Comparison of ENCODE assay signal across 19 cellular contexts in the genomic region with DNA sequence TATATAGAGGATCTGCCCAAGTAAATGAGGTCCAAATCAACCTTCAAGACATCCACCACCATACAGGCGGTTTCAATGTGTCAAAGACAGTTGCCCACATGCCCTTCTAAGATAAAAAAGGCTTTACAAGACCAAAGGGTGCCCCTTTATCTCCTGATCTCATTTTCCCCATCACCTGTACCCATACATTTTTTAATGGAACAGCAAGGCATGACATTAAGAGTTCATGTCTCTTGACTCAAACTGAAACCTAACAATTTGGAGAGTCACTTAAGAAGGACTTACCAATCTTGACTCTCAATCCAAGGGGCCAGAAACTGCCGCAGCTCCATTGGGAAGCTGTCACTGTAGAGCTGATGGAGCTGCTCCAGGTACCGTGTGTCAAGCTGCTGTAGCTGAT. TPM values are rescaled to one million over a fixed set of nuclear protein-coding genes. Genes with fewer than 3 reads are reported as not detected.
DNase-seq lines count a peak whose midpoint lies in the region; ATAC-seq and TF ChIP-seq lines count a peak whose summit lies in the region.
"Had no signal": no experiment of that assay in that cellular context is flagged by ENCODE, and none has a peak within 500 bp of the region (broad histone marks: within the 10 kb centered on the region; RNA-seq: fewer than 3 reads in every experiment).

No MANE protein-coding gene starts in this region.

- no peaks in the 10 kb centered on the region for H3K9me3 ChIP-seq in RWPE2 (ENCODE audit: severe bottlenecking)
- H3K9me3 ChIP-seq: ovary, tibial nerve had no signal

- ATAC-seq in RWPE2 (ENCODE audit: low read depth) (no peak), GM19452 (IDR thresholded peaks at IDR 0.05; ENCODE audit: unreplicated experiment) (no peak), T-cell (replicated peaks in 1 of 4) (no peak)
- no peak for ATAC-seq in effector memory CD8-positive, alpha-beta T cell (replicated peaks)
- ATAC-seq in stimulated activated effector memory CD8-positive, alpha-beta T cell treated with anti-CD3 and anti-CD28 coated beads, Interleukin-12 subunit alpha, Interleukin-12 subunit beta, amount 100 ng/mL, for 72 hours, result no peak

- no peaks in the 10 kb centered on the region for H3K9me3 Mint-ChIP-seq in T-helper 2 cell treated with Interferon-gamma antibody and Interleukin-4, amounts not matched to agents 5 μg/mL and 100 μg/mL, for 36 hours
- no peaks in the 10 kb centered on the region for H3K9me3 Mint-ChIP-seq in effector memory CD8-positive, alpha-beta T cell
- H3K9me3 Mint-ChIP-seq in stimulated activated effector memory CD8-positive, alpha-beta T cell treated with anti-CD3 and anti-CD28 coated beads, Interleukin-12 subunit alpha, Interleukin-12 subunit beta, amount 100 ng/mL, for 72 hours, result no peaks in the 10 kb centered on the region
- H3K9me3 Mint-ChIP-seq in T-cell, result no peaks in the 10 kb centered on the region
- H3K9me3 Mint-ChIP-seq: CD14-positive monocyte had no signal

- H3K27me3 Mint-ChIP-seq in T-helper 2 cell treated with Interferon-gamma antibody and Interleukin-4, amounts not matched to agents 5 μg/mL and 100 μg/mL, for 36 hours (ENCODE audit: low read depth), result no peaks in the 10 kb centered on the region
- H3K27me3 Mint-ChIP-seq in effector memory CD8-positive, alpha-beta T cell, result no peaks in the 10 kb centered on the region
- no peaks in the 10 kb centered on the region for H3K27me3 Mint-ChIP-seq in T-cell

- H3K4me1 ChIP-seq in RWPE2 (ENCODE audit: insufficient read depth, poor library complexity, severe bottlenecking), result peaks cover 7% of the 10 kb centered on the region

- CTCF ChIA-PET in T-cell (lab: Charles Lee), result interaction anchor here in 1 of 2 donors (0.5 kb wide), 1 partner anchor 12 kb away, joined by 3 read pairs; no protein-coding TSS in a partner anchor

- POLR2A ChIA-PET in T-cell (lab: Charles Lee), result interaction anchor here in 1 of 2 donors (0.6 kb wide), 2 partner anchors 37 to 60 kb away, joined by 8 read pairs; no protein-coding TSS in a partner anchor

- H3K27ac Mint-ChIP-seq in T-helper 2 cell treated with Interferon-gamma antibody and Interleukin-4, amounts not matched to agents 5 μg/mL and 100 μg/mL, for 36 hours, result peak overlapping the region; percentile 7
- H3K27ac Mint-ChIP-seq in effector memory CD8-positive, alpha-beta T cell, result peak overlapping the region; percentile 29 to 67
- H3K27ac Mint-ChIP-seq in stimulated activated effector memory CD8-positive, alpha-beta T cell treated with anti-CD3 and anti-CD28 coated beads, Interleukin-12 subunit alpha, Interleukin-12 subunit beta, amount 100 ng/mL, for 72 hours, result peak overlapping the region; percentile 54
- peak overlapping the region in 1 of 2 donors; percentile 66 for H3K27ac Mint-ChIP-seq in T-cell

- no peak for TF ChIP-seq CTCF in RWPE2 (IDR thresholded peaks at IDR 0.05; ENCODE audit: poor library complexity, severe bottlenecking)

- peaks cover 31% of the 10 kb centered on the region for H3K36me3 ChIP-seq in RWPE2 (ENCODE audit: low read depth)
- H3K36me3 ChIP-seq: ovary had no signal

- peaks cover 22% of the 10 kb centered on the region for H3K4me1 Mint-ChIP-seq in T-helper 2 cell treated with Interferon-gamma antibody and Interleukin-4, amounts not matched to agents 5 μg/mL and 100 μg/mL, for 36 hours (ENCODE audit: low read depth)
- peaks cover 21 to 28% of the 10 kb centered on the region in 2 donors for H3K4me1 Mint-ChIP-seq in effector memory CD8-positive, alpha-beta T cell (ENCODE audit: low read depth in 2 of 2)
- H3K4me1 Mint-ChIP-seq in stimulated activated effector memory CD8-positive, alpha-beta T cell treated with anti-CD3 and anti-CD28 coated beads, Interleukin-12 subunit alpha, Interleukin-12 subunit beta, amount 100 ng/mL, for 72 hours, result peaks cover 37% of the 10 kb centered on the region
- peaks cover 23 to 42% (median 41%) of the 10 kb centered on the region in 3 donors for H3K4me1 Mint-ChIP-seq in T-cell

- H3K4me3 ChIP-seq in RWPE2 (ENCODE audit: severe bottlenecking), result no peak overlapping the region
- H3K4me3 ChIP-seq: ovary, tibial nerve had no signal

- no peak overlapping the region for H3K4me3 Mint-ChIP-seq in T-helper 2 cell treated with Interferon-gamma antibody and Interleukin-4, amounts not matched to agents 5 μg/mL and 100 μg/mL, for 36 hours
- no peak overlapping the region for H3K4me3 Mint-ChIP-seq in effector memory CD8-positive, alpha-beta T cell
- H3K4me3 Mint-ChIP-seq in stimulated activated effector memory CD8-positive, alpha-beta T cell treated with anti-CD3 and anti-CD28 coated beads, Interleukin-12 subunit alpha, Interleukin-12 subunit beta, amount 100 ng/mL, for 72 hours, result no peak overlapping the region
- no peak overlapping the region for H3K4me3 Mint-ChIP-seq in T-cell
- H3K4me3 Mint-ChIP-seq: CD14-positive monocyte had no signal

- DNase-seq in T-helper 2 cell treated with Interferon-gamma antibody and Interleukin-4, amounts not matched to agents 5 μg/mL and 100 μg/mL, for 36 hours (ENCODE audit: low spot score), result no peak
- DNase-seq in T-helper 2 cell, result no peak
- no peak for DNase-seq in RWPE2 (ENCODE audit: low spot score)
- no peak for DNase-seq in effector memory CD8-positive, alpha-beta T cell
- no peak for DNase-seq in stimulated activated effector memory CD8-positive, alpha-beta T cell treated with anti-CD3 and anti-CD28 coated beads, Interleukin-12 subunit alpha, Interleukin-12 subunit beta, amount 100 ng/mL, for 72 hours (ENCODE audit: low spot score in 2 of 2)
- no peak for DNase-seq in NCI-H748 (lab: John Stamatoyannopoulos, UW; ENCODE audit: unreplicated experiment)
- no peak for DNase-seq in T-cell
- DNase-seq: activated naive CD4-positive, alpha-beta T cell; central memory CD4-positive, alpha-beta T cell; DND-41; effector memory CD4-positive, alpha-beta T cell; NCI-H2029; NCI-H524; OCI-M1; ovary; stimulated activated CD4-positive, alpha-beta T cell treated with anti-CD3 and anti-CD28 coated beads, Interleukin-4, amount 100 ng/mL, for 1 hour had no signal

- H3K36me3 Mint-ChIP-seq in T-helper 2 cell treated with Interferon-gamma antibody and Interleukin-4, amounts not matched to agents 5 μg/mL and 100 μg/mL, for 36 hours (ENCODE audit: low read depth), result peaks cover 30% of the 10 kb centered on the region
- H3K36me3 Mint-ChIP-seq in effector memory CD8-positive, alpha-beta T cell (ENCODE audit: insufficient read depth), result peaks cover 46% of the 10 kb centered on the region
- peaks cover 95% of the 10 kb centered on the region for H3K36me3 Mint-ChIP-seq in stimulated activated effector memory CD8-positive, alpha-beta T cell treated with anti-CD3 and anti-CD28 coated beads, Interleukin-12 subunit alpha, Interleukin-12 subunit beta, amount 100 ng/mL, for 72 hours
- peaks cover 34% of the 10 kb centered on the region for H3K36me3 Mint-ChIP-seq in T-cell

- peak overlapping the region; percentile 37 for H3K27ac ChIP-seq in RWPE2 (ENCODE audit: poor library complexity, severe bottlenecking)
- H3K27ac ChIP-seq: ovary had no signal

- no peaks in the 10 kb centered on the region for H3K27me3 ChIP-seq in RWPE2 (ENCODE audit: insufficient read depth, poor library complexity, severe bottlenecking)
- H3K27me3 ChIP-seq: ovary, tibial nerve had no signal

RNA-seq across cellular contexts. Expression of a gene that starts 40.1 kb away (rescaled TPM):
- 100 to 1,000 TPM; 113 to 242 (median 129) TPM for total RNA-seq in T-cell

RNA-seq across cellular contexts. Expression of a gene that starts 59.8 kb away (rescaled TPM):
- total RNA-seq in T-cell, result 100 to 1,000 TPM; 141 to 160 (median 147) TPM
